ENCODE assay signal across 23 cellular contexts in genomic region chr3:80769683-80770082, GRCh38.
A peak's percentile ranks its signal among the peaks of the same experiment; 100 is the strongest.
DNase-seq lines count a peak whose midpoint lies in the region; ATAC-seq and TF ChIP-seq lines count a peak whose summit lies in the region.
"Had no signal": no experiment of that assay in that cellular context is flagged by ENCODE, and none has a peak within 500 bp of the region (broad histone marks: within the 10 kb centered on the region; RNA-seq: fewer than 3 reads in every experiment).

No MANE protein-coding gene starts in this region.

- H3K4me3 Mint-ChIP-seq in activated naive CD4-positive, alpha-beta T cell treated with anti-CD3 and anti-CD28 coated beads for 36 hours, result peak overlapping the region; percentile 64
- peak overlapping the region; percentile 94 for H3K4me3 Mint-ChIP-seq in endothelial cell (ENCODE audit: unreplicated experiment)
- peak overlapping the region; percentile 54 for H3K4me3 Mint-ChIP-seq in stimulated activated memory B cell treated with anti-CD40 and anti-IgM and Interleukin-4, amounts not matched to agents 10 μg/mL and 1 μg/mL and 100 μg/mL, for 72 hours
- H3K4me3 Mint-ChIP-seq: natural killer cell treated with Interleukin-12 subunit alpha and Interleukin-12 subunit beta and Interleukin-15 and Interleukin-18, amount 100 ng/mL, for 72 hours had no signal

- peak; percentile 51 for ATAC-seq in stimulated activated memory B cell treated with anti-CD40 and anti-IgM and Interleukin-4, amounts not matched to agents 10 μg/mL and 1 μg/mL and 100 μg/mL, for 72 hours
- ATAC-seq: A549, body of pancreas, HCT116, T-cell had no signal

- no peaks in the 10 kb centered on the region for H3K27me3 Mint-ChIP-seq in activated naive CD4-positive, alpha-beta T cell treated with anti-CD3 and anti-CD28 coated beads for 36 hours (ENCODE audit: low read depth)
- peaks cover 4% of the 10 kb centered on the region for H3K27me3 Mint-ChIP-seq in endothelial cell (ENCODE audit: unreplicated experiment)
- H3K27me3 Mint-ChIP-seq in stimulated activated memory B cell treated with anti-CD40 and anti-IgM and Interleukin-4, amounts not matched to agents 10 μg/mL and 1 μg/mL and 100 μg/mL, for 72 hours, result no peaks in the 10 kb centered on the region
- H3K27me3 Mint-ChIP-seq: natural killer cell treated with Interleukin-12 subunit alpha and Interleukin-12 subunit beta and Interleukin-15 and Interleukin-18, amount 100 ng/mL, for 72 hours; T-cell had no signal

- no peak overlapping the region for H3K27ac ChIP-seq in adrenal gland
- H3K27ac ChIP-seq: A549, body of pancreas, esophagus muscularis mucosa, prostate gland, RWPE1 had no signal

- CTCF ChIA-PET in activated naive CD4-positive, alpha-beta T cell treated with anti-CD3 and anti-CD28 coated beads for 36 hours (lab: Charles Lee), result no interaction called here

- H3K9me3 Mint-ChIP-seq in activated naive CD4-positive, alpha-beta T cell treated with anti-CD3 and anti-CD28 coated beads for 36 hours, result peaks cover 7% of the 10 kb centered on the region
- no peaks in the 10 kb centered on the region for H3K9me3 Mint-ChIP-seq in endothelial cell (ENCODE audit: unreplicated experiment)
- peaks cover 6% of the 10 kb centered on the region for H3K9me3 Mint-ChIP-seq in stimulated activated memory B cell treated with anti-CD40 and anti-IgM and Interleukin-4, amounts not matched to agents 10 μg/mL and 1 μg/mL and 100 μg/mL, for 72 hours

- H3K9me3 ChIP-seq in adrenal gland (replicated peaks in 1 of 3), result no peaks in the 10 kb centered on the region
- H3K9me3 ChIP-seq: A549, body of pancreas, esophagus muscularis mucosa, prostate gland had no signal

- H3K27ac Mint-ChIP-seq in activated naive CD4-positive, alpha-beta T cell treated with anti-CD3 and anti-CD28 coated beads for 36 hours, result no peak overlapping the region
- no peak overlapping the region for H3K27ac Mint-ChIP-seq in endothelial cell (ENCODE audit: unreplicated experiment)
- no peak overlapping the region for H3K27ac Mint-ChIP-seq in stimulated activated memory B cell treated with anti-CD40 and anti-IgM and Interleukin-4, amounts not matched to agents 10 μg/mL and 1 μg/mL and 100 μg/mL, for 72 hours
- H3K27ac Mint-ChIP-seq: T-cell had no signal

- no peak for TF ChIP-seq CTCF in endothelial cell (IDR thresholded peaks at IDR 0.05; ENCODE audit: unreplicated experiment)
- no peak for TF ChIP-seq CTCF in adrenal gland (IDR thresholded peaks at IDR 0.05)

- H3K4me3 ChIP-seq in adrenal gland, result no peak overlapping the region
- H3K4me3 ChIP-seq: A549, body of pancreas, esophagus muscularis mucosa, prostate gland had no signal

- intact Hi-C loops in activated naive CD4-positive, alpha-beta T cell treated with anti-CD3 and anti-CD28 coated beads for 36 hours (cut with micrococcal nuclease), result no loop called here
- intact Hi-C loops in adrenal gland (cut with DNase I), result no loop called here

- no peaks in the 10 kb centered on the region for H3K36me3 ChIP-seq in adrenal gland (replicated peaks in 1 of 2)
- H3K36me3 ChIP-seq: esophagus muscularis mucosa, prostate gland had no signal

- H3K27me3 ChIP-seq in adrenal gland, result no peaks in the 10 kb centered on the region
- H3K27me3 ChIP-seq: body of pancreas, esophagus muscularis mucosa had no signal

- H3K4me1 Mint-ChIP-seq in activated naive CD4-positive, alpha-beta T cell treated with anti-CD3 and anti-CD28 coated beads for 36 hours (ENCODE audit: low read depth), result no peaks in the 10 kb centered on the region
- H3K4me1 Mint-ChIP-seq in endothelial cell (ENCODE audit: unreplicated experiment), result peaks cover 3% of the 10 kb centered on the region
- no peaks in the 10 kb centered on the region for H3K4me1 Mint-ChIP-seq in stimulated activated memory B cell treated with anti-CD40 and anti-IgM and Interleukin-4, amounts not matched to agents 10 μg/mL and 1 μg/mL and 100 μg/mL, for 72 hours
- H3K4me1 Mint-ChIP-seq: CD14-positive monocyte, T-cell had no signal

- DNase-seq in activated naive CD4-positive, alpha-beta T cell treated with anti-CD3 and anti-CD28 coated beads for 36 hours, result no peak
- no peak for DNase-seq in activated naive CD4-positive, alpha-beta T cell treated with Interleukin-2 at 50 U/mL for 16 hours
- DNase-seq in SW480 (ENCODE audit: low spot score) (peak; percentile 43), endothelial cell (ENCODE audit: low spot score) (peak; percentile 6), amniotic stem cell (lab: John Stamatoyannopoulos, UW) (no peak), adrenal gland (no peak)
- DNase-seq in effector CD4-positive, alpha-beta T cell, result no peak
- DNase-seq: DMS153; head of caudate nucleus; NCI-H1417 treated with DMSO at 0.1 percent for 48 hours; NCI-H2171 treated with DMSO at 0.1 percent for 48 hours; stimulated activated CD4-positive, alpha-beta T cell treated with anti-CD3 and anti-CD28 coated beads, Interleukin-12 subunit alpha, Interleukin-12 subunit beta, amount 100 ng/mL, for 4 hours; stimulated activated naive CD4-positive, alpha-beta T cell had no signal

- 83 to 93% (median 91%) methylated on average over 10 to 12 of the region's 12 CpGs for WGBS in adrenal gland, 4 donors

- H3K4me1 ChIP-seq in adrenal gland (replicated peaks in 1 of 2), result no peaks in the 10 kb centered on the region
- H3K4me1 ChIP-seq: A549, body of pancreas, esophagus muscularis mucosa, prostate gland had no signal

- TF ChIP-seq POLR2A in adrenal gland (IDR thresholded peaks at IDR 0.05), result no peak

- no peaks in the 10 kb centered on the region for H3K36me3 Mint-ChIP-seq in activated naive CD4-positive, alpha-beta T cell treated with anti-CD3 and anti-CD28 coated beads for 36 hours (ENCODE audit: low read depth)
- H3K36me3 Mint-ChIP-seq in endothelial cell (ENCODE audit: low read depth, unreplicated experiment), result no peaks in the 10 kb centered on the region
- no peaks in the 10 kb centered on the region for H3K36me3 Mint-ChIP-seq in stimulated activated memory B cell treated with anti-CD40 and anti-IgM and Interleukin-4, amounts not matched to agents 10 μg/mL and 1 μg/mL and 100 μg/mL, for 72 hours
- H3K36me3 Mint-ChIP-seq: CD14-positive monocyte; natural killer cell treated with Interleukin-12 subunit alpha and Interleukin-12 subunit beta and Interleukin-15 and Interleukin-18, amount 100 ng/mL, for 72 hours; T-cell had no signal

Comparison
In these comparisons a context has a peak if more than half of its experiments do, and no peak if none do; other contexts are left out.
1. DNase-seq: peak in SW480 (single experiment) and endothelial cell (single experiment); none in activated naive CD4-positive, alpha-beta T cell treated with anti-CD3 and anti-CD28 coated beads for 36 hours (single experiment), activated naive CD4-positive, alpha-beta T cell treated with Interleukin-2 at 50 U/mL for 16 hours (single experiment), amniotic stem cell (single experiment), effector CD4-positive, alpha-beta T cell (single experiment) and adrenal gland (0 of 7).
2. Peak in every context shown above with its lines, with median percentiles within 50 percentile points of each other: H3K4me3 Mint-ChIP-seq.